Comparison of ENCODE assay signal across 9 cellular contexts in genomic region chr19:55146078-55146647, GRCh38. TPM values are rescaled to one million over a fixed set of nuclear protein-coding genes. Genes with fewer than 3 reads are reported as not detected.
DNase-seq lines count a peak whose midpoint lies in the region; ATAC-seq and TF ChIP-seq lines count a peak whose summit lies in the region.
"Had no signal": no experiment of that assay in that cellular context is flagged by ENCODE, and none has a peak within 500 bp of the region (broad histone marks: within the 10 kb centered on the region; RNA-seq: fewer than 3 reads in every experiment).

No MANE protein-coding gene starts in this region.

- peak overlapping the region; percentile 76 for H3K4me2 ChIP-seq in OCI-LY7 (ENCODE audit: low read length)

- H3K4me3 ChIP-seq in HL-60 (replicated peaks; ENCODE audit: insufficient read depth, low read length) (peak overlapping the region; percentile 42), OCI-LY7 (ENCODE audit: low read depth, low read length, poor library complexity, severe bottlenecking) (peak overlapping the region; percentile 65), esophagus squamous epithelium (peak overlapping the region; percentile 11 to 61 (median 40)), testis (peak overlapping the region; percentile 25 to 46), Peyer's patch (peak overlapping the region in 1 of 4 donors; percentile 12)
- H3K4me3 ChIP-seq: pancreas had no signal

- no peaks in the 10 kb centered on the region for H4K20me1 ChIP-seq in OCI-LY7 (ENCODE audit: insufficient read depth, low read length)

- no peaks in the 10 kb centered on the region for H3K79me2 ChIP-seq in OCI-LY7 (ENCODE audit: insufficient read depth, low read depth, low read length)

- CTCF ChIA-PET in OCI-LY7 (lab: Charles Lee; ENCODE audit: unreplicated experiment), result no interaction called here

- H3K4me1 ChIP-seq in OCI-LY7 (ENCODE audit: insufficient read depth, low read length, poor library complexity, severe bottlenecking) (peaks cover 43% of the 10 kb centered on the region), esophagus squamous epithelium (peaks cover 7 to 22% (median 12%) of the 10 kb centered on the region in 3 donors), testis (no peaks in the 10 kb centered on the region), Peyer's patch (peaks cover 0 to 11% (median 2%) of the 10 kb centered on the region in 4 donors)
- H3K4me1 ChIP-seq: pancreas had no signal

- DNase-seq in DMS114 treated with DMSO at 0.1 percent for 48 hours (lab: John Stamatoyannopoulos, UW; ENCODE audit: unreplicated experiment), result peak; percentile 54
- peak in 1 of 2 experiments; percentile 51 for DNase-seq in HL-60 (ENCODE audit: low read depth in 1 of 2, low spot score in 1 of 2)
- DNase-seq in OCI-LY7 (ENCODE audit: low spot score), result peak; percentile 66
- DNase-seq in esophagus squamous epithelium (lab: John Stamatoyannopoulos, UW), result no peak
- DNase-seq in testis, result no peak
- no peak for DNase-seq in nucleus accumbens (lab: John Stamatoyannopoulos, UW)
- DNase-seq in Peyer's patch, result no peak
- DNase-seq: pancreas had no signal

- TF ChIP-seq POLR2A in esophagus squamous epithelium (IDR thresholded peaks at IDR 0.05) (no peak), testis (IDR thresholded peaks at IDR 0.05) (no peak), Peyer's patch (IDR thresholded peaks at IDR 0.05) (no peak)

- peak; percentile 82 for TF ChIP-seq CTCF in HL-60 (IDR thresholded peaks at IDR 0.05; ENCODE audit: insufficient read depth, low read length)
- peak; percentile 85 for TF ChIP-seq CTCF in OCI-LY7 (conservative IDR thresholded peaks at IDR 0.05; ENCODE audit: low read length)
- peak in 5 of 6 experiments; percentile 15 to 55 (median 47) for TF ChIP-seq CTCF in esophagus squamous epithelium (IDR thresholded peaks at IDR 0.05)
- TF ChIP-seq CTCF in testis (IDR thresholded peaks at IDR 0.05), result no peak
- peak in 3 of 6 experiments; percentile 15 to 24 (median 20) for TF ChIP-seq CTCF in Peyer's patch (IDR thresholded peaks at IDR 0.05)

- intact Hi-C loops in OCI-LY7 (cut with micrococcal nuclease; ENCODE audit: unreplicated experiment), result no loop called here
- intact Hi-C loops in esophagus squamous epithelium (cut with DNase I), result no loop called here
- intact Hi-C loops in testis (cut with DNase I; ENCODE audit: low total_unique reads), result no loop called here

- peaks cover 20% of the 10 kb centered on the region for H3K27me3 ChIP-seq in HL-60 (ENCODE audit: insufficient read depth, poor library complexity, severe bottlenecking)
- H3K27me3 ChIP-seq in esophagus squamous epithelium, result peaks cover 0 to 96% (median 13%) of the 10 kb centered on the region in 4 donors
- H3K27me3 ChIP-seq in testis, result no peaks in the 10 kb centered on the region
- H3K27me3 ChIP-seq in Peyer's patch, result peaks cover 0 to 21% of the 10 kb centered on the region in 2 donors

- no peaks in the 10 kb centered on the region for H3K9me2 ChIP-seq in OCI-LY7 (ENCODE audit: insufficient read depth, low read length)

- H3K36me3 ChIP-seq in OCI-LY7 (ENCODE audit: insufficient read depth, low read length), result 0 out of 2 replicates have a peak, but pooled peaks cover under 1% of the 10 kb centered on the region
- no peaks in the 10 kb centered on the region for H3K36me3 ChIP-seq in esophagus squamous epithelium
- no peaks in the 10 kb centered on the region for H3K36me3 ChIP-seq in testis (ENCODE audit: low read depth, missing control alignments)
- no peaks in the 10 kb centered on the region for H3K36me3 ChIP-seq in Peyer's patch
- H3K36me3 ChIP-seq: pancreas had no signal

- H3K9me3 ChIP-seq in OCI-LY7 (ENCODE audit: low read length) (no peaks in the 10 kb centered on the region), esophagus squamous epithelium (no peaks in the 10 kb centered on the region), testis (no peaks in the 10 kb centered on the region), Peyer's patch (no peaks in the 10 kb centered on the region)
- H3K9me3 ChIP-seq: pancreas had no signal

- no TSS peak for BruUV-seq in OCI-LY7 (replicated peaks; lab: Mats Ljungman, UMichigan)

- H3K27ac ChIP-seq in HL-60 (replicated peaks), result no peak overlapping the region; the same call in 1 of the 2 replicates
- H3K27ac ChIP-seq in OCI-LY7 (ENCODE audit: low read depth, low read length, poor library complexity, severe bottlenecking), result no peak overlapping the region
- peak overlapping the region in 1 of 4 donors; percentile 17 for H3K27ac ChIP-seq in esophagus squamous epithelium
- peak overlapping the region in 1 of 2 donors; percentile 4 for H3K27ac ChIP-seq in testis
- no peak overlapping the region for H3K27ac ChIP-seq in Peyer's patch
- H3K27ac ChIP-seq: pancreas had no signal

- POLR2A ChIA-PET in OCI-LY7 (lab: Charles Lee), result no interaction called here

- no peak for ATAC-seq in GM19463 (IDR thresholded peaks at IDR 0.05; ENCODE audit: unreplicated experiment)

- H2AFZ ChIP-seq in OCI-LY7 (ENCODE audit: low read length), result peak overlapping the region; percentile 76; the same call in 1 of the 2 replicates

- 0% methylated on average over 2 of the region's 38 CpGs; no CpG with 5 or more reads in 1 of the 2 donors for WGBS in esophagus squamous epithelium, 2 donors
- 0% methylated on average over 15 to 23 of the region's 38 CpGs for WGBS in testis, 2 donors

RNA-seq across cellular contexts. Expression of gene TNNT1, which starts 2.8 kb away (rescaled TPM):
- total RNA-seq in OCI-LY7 (2014; rRNA removed; shearing (Covaris generic)), result 17.6 and 21.9 TPM in 2 replicates
- total RNA-seq in OCI-LY7 (2022) (11.2 and 11.6 TPM in 2 replicates), esophagus squamous epithelium (10 to 100 TPM in 1 of 4 donors, 1 to 10 TPM in 3; 3.3 to 23.1 (median 6.2) TPM), testis (10 to 100 TPM; 13.0 to 14.5 TPM), Peyer's patch (not detected)
- polyA plus RNA-seq in testis (ENCODE audit: insufficient read depth, low read depth, low replicate concordance), result 84.0 TPM

RNA-seq across cellular contexts. Expression of gene TNNI3, which starts 11.4 kb away (rescaled TPM):
- 2.6 TPM in 1 of 2 replicates, not detected in the other for total RNA-seq in OCI-LY7 (2014; rRNA removed; shearing (Covaris generic))
- total RNA-seq in OCI-LY7 (2022), result not detected in 2 replicates
- total RNA-seq in esophagus squamous epithelium, result not detected
- 10 to 100 TPM; 14.2 to 30.3 TPM for total RNA-seq in testis
- polyA plus RNA-seq in testis (ENCODE audit: insufficient read depth, low read depth, low replicate concordance), result 20.8 TPM
- total RNA-seq in Peyer's patch, result not detected

RNA-seq across cellular contexts. Expression of gene DNAAF3, which starts 20.2 kb away (rescaled TPM):
- total RNA-seq in OCI-LY7 (2014; rRNA removed; shearing (Covaris generic)), result 0.85 and 2.8 TPM in 2 replicates
- total RNA-seq in OCI-LY7 (2022) (2.2 and 2.5 TPM in 2 replicates), esophagus squamous epithelium (1 to 10 TPM in 3 of 4 donors, under 1 TPM in 1; 0.53 to 2.8 (median 1.4) TPM), testis (100 to 1,000 TPM in 1 of 2 donors, 10 to 100 TPM in 1; 69.9 to 102 TPM), Peyer's patch (under 1 TPM in 1 of 4 donors, not detected in 3; 0.40 TPM)
- polyA plus RNA-seq in testis (ENCODE audit: insufficient read depth, low read depth, low replicate concordance), result 173 TPM

RNA-seq across cellular contexts. Expression of gene PPP1R12C, which starts 28.7 kb away (rescaled TPM):
- 194 and 211 TPM in 2 replicates for total RNA-seq in OCI-LY7 (2014; rRNA removed; shearing (Covaris generic))
- 177 and 186 TPM in 2 replicates for total RNA-seq in OCI-LY7 (2022)
- total RNA-seq in esophagus squamous epithelium, result 10 to 100 TPM; 35.1 to 89.1 (median 43.7) TPM
- total RNA-seq in testis, result 100 to 1,000 TPM; 184 to 206 TPM
- 220 TPM for polyA plus RNA-seq in testis (ENCODE audit: insufficient read depth, low read depth, low replicate concordance)
- 100 to 1,000 TPM; 113 to 512 (median 193) TPM for total RNA-seq in Peyer's patch

RNA-seq across cellular contexts. Expression of gene SYT5, which starts 33.9 kb away (rescaled TPM):
- total RNA-seq in OCI-LY7 (2014; rRNA removed; shearing (Covaris generic)), result 0.44 TPM in 1 of 2 replicates, not detected in the other
- 0.84 and 1.3 TPM in 2 replicates for total RNA-seq in OCI-LY7 (2022)
- total RNA-seq in esophagus squamous epithelium, result under 1 TPM in 1 of 4 donors, not detected in 3; 0.22 TPM
- total RNA-seq in testis, result 1 to 10 TPM; 1.6 to 5.0 TPM
- 11.7 TPM for polyA plus RNA-seq in testis (ENCODE audit: insufficient read depth, low read depth, low replicate concordance)
- total RNA-seq in Peyer's patch, result under 1 TPM in 2 of 4 donors, not detected in 2; 0.70 to 0.94 TPM

Comparison
In these comparisons a context has a peak if more than half of its experiments do, and no peak if none do; other contexts are left out.
1. DNase-seq: peak in DMS114 treated with DMSO at 0.1 percent for 48 hours (single experiment) and OCI-LY7 (single experiment); none in esophagus squamous epithelium (single experiment), testis (single experiment), nucleus accumbens (0 of 56) and Peyer's patch (0 of 3).
2. CTCF ChIP-seq: peak in HL-60 (single experiment), OCI-LY7 (single experiment) and esophagus squamous epithelium (5 of 6); none in testis (0 of 3).
3. RNA of gene TNNT1, which starts 2.8 kb away (total RNA-seq): 11.2 to 21.9 TPM in OCI-LY7, 13.0 to 14.5 TPM in testis and 3.3 to 23.1 TPM in esophagus squamous epithelium; not detected in Peyer's patch; every median in the first group is over 4 times any median in the second.
4. RNA of gene TNNI3, which starts 11.4 kb away (total RNA-seq): 14.2 to 30.3 TPM in testis; 2.6 TPM in OCI-LY7, not detected in esophagus squamous epithelium and not detected in Peyer's patch; every median in the first group is over 4 times any median in the second.
5. RNA of gene DNAAF3, which starts 20.2 kb away (total RNA-seq): 69.9 to 102 TPM in testis; 0.85 to 2.8 TPM in OCI-LY7, 0.53 to 2.8 TPM in esophagus squamous epithelium and 0.40 TPM in Peyer's patch; every median in the first group is over 10 times any median in the second.